1 cellular context compared by ENCODE assay signal in genomic region chr7:76009672-76010600, GRCh38.
TF ChIP-seq lines count a peak whose summit lies in the region.

No MANE protein-coding gene starts in this region.

TF ChIP-seq in endothelial cell of umbilical vein, 7 proteins besides CTCF, POLR2A, EP300 and RAD21 (continued from another document):
- no peak for TF ChIP-seq GATA2 (IDR thresholded peaks at IDR 0.05; ENCODE audit: insufficient read depth, insufficient read length, low read depth, low read length)
- no peak for TF ChIP-seq FOS (IDR thresholded peaks at IDR 0.05; ENCODE audit: borderline replicate concordance, insufficient read depth, low read length)
- TF ChIP-seq EZH2 (IDR thresholded peaks at IDR 0.05; ENCODE audit: borderline replicate concordance, low read depth, low read length, severe bottlenecking) = no peak
- no peak for TF ChIP-seq MYC (IDR thresholded peaks at IDR 0.05; ENCODE audit: low read depth, low read length)
